ENCODE assay signal across 8 cellular contexts in the genomic region with DNA sequence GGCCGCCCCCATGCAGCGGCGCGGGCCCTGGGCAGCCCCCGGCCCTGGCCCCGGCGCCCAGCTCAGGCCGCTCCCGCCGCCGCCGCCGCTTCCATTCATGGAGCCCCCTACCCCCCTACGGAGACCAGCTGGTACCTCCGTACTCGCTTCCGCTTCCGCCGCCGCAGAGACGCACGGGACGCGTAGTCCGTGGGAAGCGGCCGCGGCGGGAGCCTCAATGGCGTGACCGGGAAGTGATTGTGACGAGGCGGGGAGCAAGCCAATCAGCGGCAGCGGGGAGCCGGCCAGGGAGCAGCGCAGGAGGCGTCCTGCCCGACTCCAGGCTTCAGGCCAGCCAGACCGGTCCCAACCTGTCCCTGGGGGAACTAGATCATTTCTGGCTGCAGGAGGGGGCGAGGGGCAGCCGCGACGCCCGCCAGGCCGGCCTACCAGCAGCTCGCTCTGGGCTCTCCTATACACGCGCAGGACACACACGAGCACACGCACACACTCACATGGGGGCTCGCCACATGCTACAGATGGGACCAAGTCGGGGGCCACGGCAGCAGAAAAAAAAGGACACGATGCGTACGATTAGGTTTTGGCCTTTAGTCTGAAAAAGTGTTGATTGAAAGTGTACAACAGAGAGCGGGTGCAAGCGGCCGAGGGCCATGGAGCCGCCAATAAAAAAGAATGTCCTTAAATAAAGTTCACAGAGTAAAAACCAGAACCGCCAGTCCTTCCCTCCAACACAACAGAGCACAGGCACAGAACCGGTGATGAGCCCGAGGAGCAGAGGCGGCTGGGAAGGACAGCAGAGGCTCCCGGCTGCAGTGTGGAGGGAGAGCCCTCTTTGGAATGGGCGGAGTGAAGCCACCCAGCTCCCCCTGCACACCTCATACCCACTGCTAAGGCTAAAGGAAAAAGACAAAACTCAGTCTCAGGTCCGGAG. TPM values are rescaled to one million over a fixed set of nuclear protein-coding genes. Genes with fewer than 3 reads are reported as not detected.
A peak's percentile ranks its signal among the peaks of the same experiment; 100 is the strongest.
DNase-seq lines count a peak whose midpoint lies in the region; ATAC-seq and TF ChIP-seq lines count a peak whose summit lies in the region.

A gene with protein sequence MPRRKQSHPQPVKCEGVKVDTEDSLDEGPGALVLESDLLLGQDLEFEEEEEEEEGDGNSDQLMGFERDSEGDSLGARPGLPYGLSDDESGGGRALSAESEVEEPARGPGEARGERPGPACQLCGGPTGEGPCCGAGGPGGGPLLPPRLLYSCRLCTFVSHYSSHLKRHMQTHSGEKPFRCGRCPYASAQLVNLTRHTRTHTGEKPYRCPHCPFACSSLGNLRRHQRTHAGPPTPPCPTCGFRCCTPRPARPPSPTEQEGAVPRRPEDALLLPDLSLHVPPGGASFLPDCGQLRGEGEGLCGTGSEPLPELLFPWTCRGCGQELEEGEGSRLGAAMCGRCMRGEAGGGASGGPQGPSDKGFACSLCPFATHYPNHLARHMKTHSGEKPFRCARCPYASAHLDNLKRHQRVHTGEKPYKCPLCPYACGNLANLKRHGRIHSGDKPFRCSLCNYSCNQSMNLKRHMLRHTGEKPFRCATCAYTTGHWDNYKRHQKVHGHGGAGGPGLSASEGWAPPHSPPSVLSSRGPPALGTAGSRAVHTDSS (minus strand): TSS at position 109 of the 931 bp plus-strand sequence. CDS start 208 bp downstream, outside the sequence.

- peaks cover 29% of the 10 kb centered on the region for H3K4me1 Mint-ChIP-seq in HFFc6 (ENCODE audit: low read depth)

- peaks cover 11% of the 10 kb centered on the region for H3K27me3 Mint-ChIP-seq in HFFc6 (ENCODE audit: insufficient read depth)

- H3K79me2 ChIP-seq in parathyroid adenoma, result no peaks in the 10 kb centered on the region

- TF ChIP-seq CTCF in HFFc6 (IDR thresholded peaks at IDR 0.05) (no peak), parathyroid adenoma (IDR thresholded peaks at IDR 0.05) (no peak), tibial nerve (IDR thresholded peaks at IDR 0.05) (peak in 1 of 5 experiments; percentile 19)

- peak within 1 kb of the TSS; percentile 97 for H3K27ac Mint-ChIP-seq in HFFc6

- 19 to 30% methylated on average over 38 to 50 of the region's 68 CpGs for WGBS in tibial nerve, 2 donors

- H3K36me3 ChIP-seq in parathyroid adenoma (ENCODE audit: control insufficient read depth, insufficient read depth, low read length), result no peaks in the 10 kb centered on the region
- H3K36me3 ChIP-seq in tibial nerve, result peaks cover 0 to 70% (median 28%) of the 10 kb centered on the region in 3 donors

- peak within 1 kb of the TSS; percentile 93 for H3K4me3 Mint-ChIP-seq in HFFc6

- intact Hi-C loops in Right ventricle myocardium superior (cut with DNase I), result no loop called here

- H3K27me3 ChIP-seq in parathyroid adenoma (ENCODE audit: control insufficient read depth, insufficient read depth, low read length) (no peaks in the 10 kb centered on the region), tibial nerve (no peaks in the 10 kb centered on the region)

- H3K9me3 ChIP-seq in parathyroid adenoma (ENCODE audit: control insufficient read depth, low read length), result no peaks in the 10 kb centered on the region
- H3K9me3 ChIP-seq in tibial nerve, result no peaks in the 10 kb centered on the region

- peak within 1 kb of the TSS; percentile 91 for H2AFZ ChIP-seq in parathyroid adenoma

- peaks cover 63% of the 10 kb centered on the region for H3K36me3 Mint-ChIP-seq in HFFc6 (ENCODE audit: low read depth)

- peak within 1 kb of the TSS; percentile 95 for H3K4me2 ChIP-seq in parathyroid adenoma (ENCODE audit: low read length)

- H3K9me3 Mint-ChIP-seq in HFFc6, result no peaks in the 10 kb centered on the region

- ATAC-seq in Right ventricle myocardium superior (ENCODE audit: poor library complexity), result peak; percentile 93

- H3K4me1 ChIP-seq in parathyroid adenoma (peaks cover 6% of the 10 kb centered on the region), tibial nerve (peaks cover 0 to 36% (median 15%) of the 10 kb centered on the region in 4 donors)

- H3K27ac ChIP-seq in parathyroid adenoma, result peak within 1 kb of the TSS; percentile 86
- peak within 1 kb of the TSS; percentile 68 to 93 (median 84) for H3K27ac ChIP-seq in tibial nerve

- peak; percentile 43 to 50 for TF ChIP-seq POLR2A in tibial nerve (IDR thresholded peaks at IDR 0.05)

- DNase-seq in GM03348 (ENCODE audit: low spot score) (peak; percentile 98), HFFc6 (peak; percentile 91), NCI-H1105 treated with DMSO at 0.1 percent for 48 hours (lab: John Stamatoyannopoulos, UW) (peak; percentile 95), SW 1271 (lab: John Stamatoyannopoulos, UW) (peak; percentile 89 to 92), Right ventricle myocardium superior (peak; percentile 99), tibial nerve (ENCODE audit: low spot score in 2 of 2) (peak; percentile 91 to 93)
- peak; percentile 69 for DNase-seq in activated naive CD8-positive, alpha-beta T cell treated with anti-CD3 and anti-CD28 coated beads, Interleukin-2, amount 50 U/mL, for 16 hours (ENCODE audit: low read depth, low spot score)

- TF ChIP-seq EP300 in tibial nerve (IDR thresholded peaks at IDR 0.05), result peak; percentile 67 to 91

- peak within 1 kb of the TSS; percentile 68 for H3K9ac ChIP-seq in parathyroid adenoma

- peak within 1 kb of the TSS; percentile 74 for H3K4me3 ChIP-seq in parathyroid adenoma (ENCODE audit: low read depth, low read length)
- peak within 1 kb of the TSS; percentile 43 to 79 (median 69) for H3K4me3 ChIP-seq in tibial nerve

RNA-seq across cellular contexts. Expression of the gene that starts here (rescaled TPM):
- total RNA-seq in HFFc6 (2021; fragmentation: NEBNext Ultra II Directional; extraction: Animal tissue kit (Norgen Biotek cat#: 25700)), result 10 to 100 TPM; 11.9 to 15.3 (median 12.8) TPM
- 6.0 TPM for total RNA-seq in Right ventricle myocardium superior
- total RNA-seq in tibial nerve, result 10 to 100 TPM; 12.9 to 16.8 (median 14.4) TPM

Comparison
In these comparisons a context has a peak if more than half of its experiments do, and no peak if none do; other contexts are left out.
1. Peak in every context shown above with its lines: DNase-seq, ATAC-seq, H3K4me3 ChIP-seq and H3K27ac ChIP-seq.